In genomic region chr2:9228088-9228751, GRCh38 we compare ENCODE assay signal across 16 cellular contexts. TPM values are rescaled to one million over a fixed set of nuclear protein-coding genes. Genes with fewer than 3 reads are reported as not detected.
A peak's percentile ranks its signal among the peaks of the same experiment; 100 is the strongest.
DNase-seq lines count a peak whose midpoint lies in the region; ATAC-seq and FAIRE-seq lines count a peak whose summit lies in the region.
"Had no signal": no experiment of that assay in that cellular context is flagged by ENCODE, and none has a peak within 500 bp of the region (broad histone marks: within the 10 kb centered on the region; RNA-seq: fewer than 3 reads in every experiment).

No MANE protein-coding gene starts in this region.

- H3K36me3 ChIP-seq in small intestine (ENCODE audit: control insufficient read depth in 2 of 2, insufficient read depth in 2 of 2, low read length in 2 of 2), result no peaks in the 10 kb centered on the region
- H3K36me3 ChIP-seq: pancreas, thyroid gland had no signal

- intact Hi-C loops in Right ventricle myocardium superior (cut with DNase I), result no loop called here
- intact Hi-C loops in Right ventricle myocardium inferior (cut with DNase I), result no loop called here

- H3K4me1 ChIP-seq in small intestine (ENCODE audit: control insufficient read depth in 2 of 2, insufficient read depth in 1 of 2, low read depth in 1 of 2, low read length in 1 of 2), result peaks cover 0 to 4% of the 10 kb centered on the region in 2 donors

- no peaks in the 10 kb centered on the region for H3K27me3 ChIP-seq in small intestine (ENCODE audit: control insufficient read depth in 2 of 2, insufficient read depth in 2 of 2, low read length in 2 of 2)
- H3K27me3 ChIP-seq: pancreas, thyroid gland had no signal

- H3K4me3 ChIP-seq in small intestine (ENCODE audit: low read depth in 1 of 2, low read length in 2 of 2), result no peak overlapping the region
- H3K4me3 ChIP-seq: pancreas, SK-N-MC, thyroid gland had no signal

- ATAC-seq in Right ventricle myocardium superior (ENCODE audit: poor library complexity) (peak; percentile 34), Right ventricle myocardium inferior (no peak), GM18502 (IDR thresholded peaks at IDR 0.05; ENCODE audit: poor library complexity, unreplicated experiment) (no peak)
- ATAC-seq: activated naive CD8-positive, alpha-beta T cell treated with anti-CD3 and anti-CD28 coated beads, Interleukin-2, amount 50 U/mL, for 24 hours; pancreas had no signal

- H3K27ac ChIP-seq in caudate nucleus (ENCODE audit: low read depth, low read length), result peak overlapping the region; percentile 48
- H3K27ac ChIP-seq in small intestine (ENCODE audit: low read depth in 1 of 2, low read length in 1 of 2), result no peak overlapping the region
- H3K27ac ChIP-seq: pancreas, SK-N-MC, thyroid gland had no signal

- no peaks in the 10 kb centered on the region for H3K9me3 ChIP-seq in small intestine (ENCODE audit: control insufficient read depth, low read depth)
- H3K9me3 ChIP-seq: pancreas, thyroid gland had no signal

- WGBS in small intestine, 3 donors, result 85 to 99% (median 88%) methylated on average over 4 of the region's 4 CpGs

- DNase-seq in Right ventricle myocardium superior, result no peak
- DNase-seq in Right ventricle myocardium inferior (ENCODE audit: missing footprints), result no peak
- DNase-seq in caudate nucleus (lab: John Stamatoyannopoulos, UW), result peak in 1 of 61 donors; percentile 46
- peak; percentile 82 for DNase-seq in iris pigment epithelial cell (ENCODE audit: low read depth)
- no peak for DNase-seq in NCI-H1417 treated with DMSO at 0.1 percent for 48 hours (lab: John Stamatoyannopoulos, UW)
- no peak for DNase-seq in NCI-H774 (lab: John Stamatoyannopoulos, UW)
- no peak for DNase-seq in small intestine
- DNase-seq: 8988T; activated CD8-positive, alpha-beta memory T cell treated with anti-CD3 and anti-CD28 coated beads, Interleukin-2, amount 50 U/mL, for 4 hours; activated naive CD8-positive, alpha-beta T cell treated with anti-CD3 and anti-CD28 coated beads, Interleukin-2, amount 50 U/mL, for 24 hours; KBM-7; NCI-H187; thyroid gland had no signal

- no peak for FAIRE-seq in small intestine (lab: Jason Lieb, UNC)
- FAIRE-seq: pancreas had no signal

RNA-seq across cellular contexts. Expression of gene ASAP2, which starts 21.6 kb away (rescaled TPM):
- 10.7 TPM for total RNA-seq in Right ventricle myocardium superior
- 12.9 TPM for total RNA-seq in Right ventricle myocardium inferior
- polyA plus RNA-seq in small intestine, result 10 to 100 TPM; 10.8 to 21.9 (median 14.6) TPM
